ENCODE assay signal across 17 cellular contexts in genomic region chr20:5081196-5081595, GRCh38. TPM values are rescaled to one million over a fixed set of nuclear protein-coding genes. Genes with fewer than 3 reads are reported as not detected.
DNase-seq lines count a peak whose midpoint lies in the region; ATAC-seq lines count a peak whose summit lies in the region.
"Had no signal": no experiment of that assay in that cellular context is flagged by ENCODE, and none has a peak within 500 bp of the region (broad histone marks: within the 10 kb centered on the region; RNA-seq: fewer than 3 reads in every experiment).

No MANE protein-coding gene starts in this region.

- no peaks in the 10 kb centered on the region for H3K36me3 ChIP-seq in KOPT-K1 (ENCODE audit: insufficient read depth, low read length)
- H3K36me3 ChIP-seq: right atrium auricular region, transverse colon had no signal

- H3K4me3 Mint-ChIP-seq in dendritic cell treated with granulocyte-macrophage colony-stimulating factor and Interleukin-4, amounts not matched to agents 40 ng/mL and 50 ng/mL, for 4 days: no peak overlapping the region
- no peak overlapping the region for H3K4me3 Mint-ChIP-seq in stimulated activated memory B cell treated with anti-CD40 and anti-IgM and Interleukin-4, amounts not matched to agents 10 μg/mL and 1 μg/mL and 100 μg/mL, for 72 hours
- H3K4me3 Mint-ChIP-seq: activated CD8-positive, alpha-beta T cell treated with anti-CD3 and anti-CD28 coated beads, Interleukin-2, amount 10 ng/mL, durations not matched to agents 7 days and 5 days had no signal

- H3K9me3 ChIP-seq in KOPT-K1 (ENCODE audit: insufficient read depth, low read length, poor library complexity, severe bottlenecking): no peaks in the 10 kb centered on the region
- H3K9me3 ChIP-seq: right atrium auricular region, transverse colon had no signal

- intact Hi-C loops in dendritic cell treated with granulocyte-macrophage colony-stimulating factor and Interleukin-4, amounts not matched to agents 40 ng/mL and 50 ng/mL, for 4 days (cut with micrococcal nuclease): loop anchor here (5.0 to 10.0 kb wide), 2 partner anchors 34 to 266 kb away; no protein-coding TSS in a partner anchor

- H3K4me1 Mint-ChIP-seq in dendritic cell treated with granulocyte-macrophage colony-stimulating factor and Interleukin-4, amounts not matched to agents 40 ng/mL and 50 ng/mL, for 4 days (ENCODE audit: low read depth): peaks cover 67% of the 10 kb centered on the region
- peaks cover 57% of the 10 kb centered on the region for H3K4me1 Mint-ChIP-seq in stimulated activated memory B cell treated with anti-CD40 and anti-IgM and Interleukin-4, amounts not matched to agents 10 μg/mL and 1 μg/mL and 100 μg/mL, for 72 hours

- DNase-seq in activated effector memory CD4-positive, alpha-beta T cell treated with anti-CD3 and anti-CD28 coated beads, Interleukin-2, amount 50 U/mL, for 16 hours: peak; percentile 2
- no peak for DNase-seq in activated effector memory CD4-positive, alpha-beta T cell treated with Interleukin-2 at 50 U/mL for 16 hours
- DNase-seq in medulla oblongata (ENCODE audit: extremely low spot score): no peak
- DNase-seq: activated CD8-positive, alpha-beta T cell treated with anti-CD3 and anti-CD28 coated beads, Interleukin-2, amount 10 ng/mL, durations not matched to agents 7 days and 5 days; DND-41; effector memory CD4-positive, alpha-beta T cell; MV-4-11; NCI-H2029; SW 1271 had no signal

- H3K27ac Mint-ChIP-seq in dendritic cell treated with granulocyte-macrophage colony-stimulating factor and Interleukin-4, amounts not matched to agents 40 ng/mL and 50 ng/mL, for 4 days: peak overlapping the region; percentile 94
- H3K27ac Mint-ChIP-seq in stimulated activated memory B cell treated with anti-CD40 and anti-IgM and Interleukin-4, amounts not matched to agents 10 μg/mL and 1 μg/mL and 100 μg/mL, for 72 hours: peak overlapping the region; percentile 91

- H3K27me3 Mint-ChIP-seq in dendritic cell treated with granulocyte-macrophage colony-stimulating factor and Interleukin-4, amounts not matched to agents 40 ng/mL and 50 ng/mL, for 4 days: no peaks in the 10 kb centered on the region
- no peaks in the 10 kb centered on the region for H3K27me3 Mint-ChIP-seq in stimulated activated memory B cell treated with anti-CD40 and anti-IgM and Interleukin-4, amounts not matched to agents 10 μg/mL and 1 μg/mL and 100 μg/mL, for 72 hours

- ATAC-seq in stimulated activated memory B cell treated with anti-CD40 and anti-IgM and Interleukin-4, amounts not matched to agents 10 μg/mL and 1 μg/mL and 100 μg/mL, for 72 hours: no peak
- ATAC-seq in esophagus mucosa (no peak), HG03045 (IDR thresholded peaks at IDR 0.05; ENCODE audit: unreplicated experiment) (no peak)
- ATAC-seq: activated CD8-positive, alpha-beta T cell treated with anti-CD3 and anti-CD28 coated beads, Interleukin-2, amount 10 ng/mL, durations not matched to agents 7 days and 5 days; HCT116 had no signal

- peak overlapping the region; percentile 94 for H3K27ac ChIP-seq in KOPT-K1 (ENCODE audit: low read depth, low read length, poor library complexity, severe bottlenecking)

- H3K9me3 Mint-ChIP-seq in dendritic cell treated with granulocyte-macrophage colony-stimulating factor and Interleukin-4, amounts not matched to agents 40 ng/mL and 50 ng/mL, for 4 days: no peaks in the 10 kb centered on the region
- no peaks in the 10 kb centered on the region for H3K9me3 Mint-ChIP-seq in stimulated activated memory B cell treated with anti-CD40 and anti-IgM and Interleukin-4, amounts not matched to agents 10 μg/mL and 1 μg/mL and 100 μg/mL, for 72 hours

- H3K36me3 Mint-ChIP-seq in dendritic cell treated with granulocyte-macrophage colony-stimulating factor and Interleukin-4, amounts not matched to agents 40 ng/mL and 50 ng/mL, for 4 days (ENCODE audit: low read depth): no peaks in the 10 kb centered on the region
- peaks cover 6% of the 10 kb centered on the region for H3K36me3 Mint-ChIP-seq in stimulated activated memory B cell treated with anti-CD40 and anti-IgM and Interleukin-4, amounts not matched to agents 10 μg/mL and 1 μg/mL and 100 μg/mL, for 72 hours

RNA-seq across cellular contexts. Expression of gene TMEM230, which starts 31.7 kb away (rescaled TPM):
- total RNA-seq in esophagus mucosa: 34.9 TPM

RNA-seq across cellular contexts. Expression of gene PCNA, which starts 38.6 kb away (rescaled TPM):
- 81.9 TPM for total RNA-seq in esophagus mucosa

RNA-seq across cellular contexts. Expression of gene CDS2, which starts 45.6 kb away (rescaled TPM):
- 24.5 TPM for total RNA-seq in esophagus mucosa
